Comparison of ENCODE assay signal across 10 cellular contexts in genomic region chr19:12647490-12648071, GRCh38. TPM values are rescaled to one million over a fixed set of nuclear protein-coding genes. Genes with fewer than 3 reads are reported as not detected.
A peak's percentile ranks its signal among the peaks of the same experiment; 100 is the strongest.
DNase-seq lines count a peak whose midpoint lies in the region; ATAC-seq and TF ChIP-seq lines count a peak whose summit lies in the region.
"Had no signal": no experiment of that assay in that cellular context is flagged by ENCODE, and none has a peak within 500 bp of the region (broad histone marks: within the 10 kb centered on the region; RNA-seq: fewer than 3 reads in every experiment).

No MANE protein-coding gene starts in this region.

- no peak for TF ChIP-seq CTCF in activated CD8-positive, alpha-beta T cell treated with anti-CD3 and anti-CD28 coated beads for 36 hours (IDR thresholded peaks at IDR 0.05)

- peaks cover 45% of the 10 kb centered on the region for H3K36me3 Mint-ChIP-seq in activated CD8-positive, alpha-beta T cell treated with anti-CD3 and anti-CD28 coated beads for 36 hours (ENCODE audit: low read depth)

- peaks cover 2 to 8% (median 4%) of the 10 kb centered on the region in 3 donors for H3K36me3 ChIP-seq in skeletal muscle tissue (ENCODE audit: control insufficient read depth in 3 of 3, insufficient read depth in 3 of 3, low read length in 3 of 3)

- H3K4me3 ChIP-seq in skeletal muscle tissue (ENCODE audit: low read length in 3 of 3) = peak overlapping the region; percentile 2 to 56 (median 54)
- H3K4me3 ChIP-seq: PC-9 had no signal

- no peak overlapping the region for H3K4me3 Mint-ChIP-seq in activated CD8-positive, alpha-beta T cell treated with anti-CD3 and anti-CD28 coated beads for 36 hours
- H3K4me3 Mint-ChIP-seq: CD4-positive, CD25-positive, alpha-beta regulatory T cell had no signal

- H3K4me1 ChIP-seq in skeletal muscle tissue (ENCODE audit: control insufficient read depth in 3 of 3, insufficient read depth in 3 of 3, low read length in 3 of 3) = peaks cover 7% of the 10 kb centered on the region in 3 donors

- no peaks in the 10 kb centered on the region for H3K9me3 Mint-ChIP-seq in activated CD8-positive, alpha-beta T cell treated with anti-CD3 and anti-CD28 coated beads for 36 hours

- POLR2A ChIA-PET in activated CD8-positive, alpha-beta T cell treated with anti-CD3 and anti-CD28 coated beads for 36 hours (lab: Charles Lee) = interaction anchor here (0.9 to 1.6 kb wide), 2 partner anchors 11 to 19 kb away, joined by 4 read pairs; partner anchors contain the start of genes MAN2B1 and WDR83

- peak; percentile 91 for ATAC-seq in activated CD8-positive, alpha-beta T cell treated with anti-CD3 and anti-CD28 coated beads for 36 hours
- ATAC-seq in left cardiac atrium (peak; percentile 95), HG03025 (IDR thresholded peaks at IDR 0.05; ENCODE audit: low FRiP score, unreplicated experiment) (no peak), GM21381 (IDR thresholded peaks at IDR 0.05; ENCODE audit: unreplicated experiment) (no peak)

- intact Hi-C loops in activated CD8-positive, alpha-beta T cell treated with anti-CD3 and anti-CD28 coated beads for 36 hours (cut with micrococcal nuclease) = no loop called here
- intact Hi-C loops in left cardiac atrium (cut with DNase I) = no loop called here

- H3K9ac ChIP-seq in skeletal muscle tissue (ENCODE audit: low read depth in 1 of 3, low read length in 3 of 3) = peak overlapping the region in 1 of 3 donors; percentile 50

- no peaks in the 10 kb centered on the region for H3K9me3 ChIP-seq in skeletal muscle tissue (ENCODE audit: control insufficient read depth in 3 of 3, low read length in 3 of 3)

- CTCF ChIA-PET in activated CD8-positive, alpha-beta T cell treated with anti-CD3 and anti-CD28 coated beads for 36 hours (lab: Charles Lee) = interaction anchor here (0.7 kb wide), 1 partner anchor 84 kb away, joined by 3 read pairs; no protein-coding TSS in a partner anchor

- H3K27ac Mint-ChIP-seq in activated CD8-positive, alpha-beta T cell treated with anti-CD3 and anti-CD28 coated beads for 36 hours = no peak overlapping the region
- H3K27ac Mint-ChIP-seq: CD4-positive, CD25-positive, alpha-beta regulatory T cell had no signal

- H3K4me1 Mint-ChIP-seq in activated CD8-positive, alpha-beta T cell treated with anti-CD3 and anti-CD28 coated beads for 36 hours (ENCODE audit: low read depth) = peaks cover 5% of the 10 kb centered on the region
- H3K4me1 Mint-ChIP-seq: CD4-positive, CD25-positive, alpha-beta regulatory T cell had no signal

- no peaks in the 10 kb centered on the region for H3K27me3 ChIP-seq in skeletal muscle tissue (ENCODE audit: control insufficient read depth in 3 of 3, insufficient read depth in 3 of 3, low read length in 3 of 3)

- no peak overlapping the region for H3K27ac ChIP-seq in skeletal muscle tissue (ENCODE audit: low read depth, low read length)
- H3K27ac ChIP-seq: PC-9 had no signal

- DNase-seq in activated CD4-positive, alpha-beta T cell treated with anti-CD3 and anti-CD28 coated beads for 48 hours = peak; percentile 73
- DNase-seq in activated CD4-positive, alpha-beta T cell treated with anti-CD3 and anti-CD28 coated beads, Interleukin-2, amount 50 U/mL, for 4 hours = no peak
- DNase-seq in activated CD8-positive, alpha-beta T cell treated with anti-CD3 and anti-CD28 coated beads for 36 hours = peak; percentile 64
- peak; percentile 75 for DNase-seq in left cardiac atrium
- DNase-seq in DMS79 (lab: John Stamatoyannopoulos, UW) = no peak
- DNase-seq: CD4-positive, CD25-positive, alpha-beta regulatory T cell had no signal

- no peaks in the 10 kb centered on the region for H3K27me3 Mint-ChIP-seq in activated CD8-positive, alpha-beta T cell treated with anti-CD3 and anti-CD28 coated beads for 36 hours
- H3K27me3 Mint-ChIP-seq: CD4-positive, CD25-positive, alpha-beta regulatory T cell had no signal

RNA-seq across cellular contexts. Expression of gene MAN2B1, which starts 19.0 kb away (rescaled TPM):
- 100 to 1,000 TPM; 127 to 135 TPM for total RNA-seq in activated CD8-positive, alpha-beta T cell treated with anti-CD3 and anti-CD28 coated beads for 36 hours
- total RNA-seq in left cardiac atrium = 10 to 100 TPM; 42.1 to 55.8 TPM
- 31.3 TPM for total RNA-seq in skeletal muscle tissue

RNA-seq across cellular contexts. Expression of gene WDR83, which starts 19.0 kb away (rescaled TPM):
- 10 to 100 TPM; 17.5 to 23.2 TPM for total RNA-seq in activated CD8-positive, alpha-beta T cell treated with anti-CD3 and anti-CD28 coated beads for 36 hours
- total RNA-seq in left cardiac atrium (1 to 10 TPM; 7.8 to 8.0 TPM), skeletal muscle tissue (6.3 TPM)

RNA-seq across cellular contexts. Expression of gene DHPS, which starts 34.1 kb away (rescaled TPM):
- total RNA-seq in activated CD8-positive, alpha-beta T cell treated with anti-CD3 and anti-CD28 coated beads for 36 hours = 100 to 1,000 TPM; 113 TPM
- total RNA-seq in left cardiac atrium = 10 to 100 TPM; 38.4 to 51.9 TPM
- total RNA-seq in skeletal muscle tissue = 56.9 TPM

RNA-seq across cellular contexts. Expression of gene ZNF791, which starts 36.9 kb away (rescaled TPM):
- total RNA-seq in activated CD8-positive, alpha-beta T cell treated with anti-CD3 and anti-CD28 coated beads for 36 hours = 10 to 100 TPM; 15.1 to 16.7 TPM
- 10 to 100 TPM; 18.9 to 21.5 TPM for total RNA-seq in left cardiac atrium
- 10.4 TPM for total RNA-seq in skeletal muscle tissue

RNA-seq across cellular contexts. Expression of gene ZNF490, which starts 37.0 kb away (rescaled TPM):
- 1 to 10 TPM; 6.8 to 9.3 TPM for total RNA-seq in activated CD8-positive, alpha-beta T cell treated with anti-CD3 and anti-CD28 coated beads for 36 hours
- total RNA-seq in left cardiac atrium (1 to 10 TPM; 4.1 to 4.4 TPM), skeletal muscle tissue (5.2 TPM)

Comparison
In these comparisons a context has a peak if more than half of its experiments do, and no peak if none do; other contexts are left out.
1. DNase-seq: peak in activated CD4-positive, alpha-beta T cell treated with anti-CD3 and anti-CD28 coated beads for 48 hours (single experiment), activated CD8-positive, alpha-beta T cell treated with anti-CD3 and anti-CD28 coated beads for 36 hours (single experiment) and left cardiac atrium (single experiment); none in activated CD4-positive, alpha-beta T cell treated with anti-CD3 and anti-CD28 coated beads, Interleukin-2, amount 50 U/mL, for 4 hours (0 of 2) and DMS79 (single experiment).
2. ATAC-seq: peak in activated CD8-positive, alpha-beta T cell treated with anti-CD3 and anti-CD28 coated beads for 36 hours (single experiment) and left cardiac atrium (2 of 2); none in HG03025 (single experiment) and GM21381 (single experiment).